ENCODE assay signal across 1 cellular context in genomic region chr9:131554088-131554864, GRCh38.
TF ChIP-seq lines count a peak whose summit lies in the region.

No MANE protein-coding gene starts in this region.

TF ChIP-seq in WTC11, 78 proteins besides CTCF, POLR2A, EP300 and RAD21 (continued from another document):
- TF ChIP-seq ARID4B (CRISPR knock-in tag; IDR thresholded peaks at IDR 0.05; ENCODE audit: borderline replicate concordance) (no peak), ERG (CRISPR knock-in tag; IDR thresholded peaks at IDR 0.05) (no peak), ZNF263 (CRISPR knock-in tag; IDR thresholded peaks at IDR 0.05; ENCODE audit: low read depth) (no peak), SP1 (CRISPR knock-in tag; conservative IDR thresholded peaks at IDR 0.05) (no peak)
